36 cellular contexts compared by ENCODE assay signal in genomic region chr1:100569888-100570287, GRCh38. TPM values are rescaled to one million over a fixed set of nuclear protein-coding genes. Genes with fewer than 3 reads are reported as not detected.
"Had no signal": no experiment of that assay in that cellular context is flagged by ENCODE, and none has a peak within 500 bp of the region (broad histone marks: within the 10 kb centered on the region; RNA-seq: fewer than 3 reads in every experiment).

No MANE protein-coding gene starts in this region.

- H3K4me3 ChIP-seq: adrenal gland, ascending aorta, body of pancreas, breast epithelium, cardiac muscle cell had no signal

- H3K27ac ChIP-seq: adrenal gland, ascending aorta, body of pancreas, brain microvascular endothelial cell, breast epithelium, cardiac muscle cell had no signal

- DNase-seq: activated effector memory CD4-positive, alpha-beta T cell treated with anti-CD3 and anti-CD28 coated beads, Interleukin-2, amount 50 U/mL, for 16 hours; activated effector memory CD4-positive, alpha-beta T cell treated with Interleukin-2 at 50 U/mL for 16 hours; activated gamma-delta T cell; activated gamma-delta T cell treated with Interleukin-2 at 50 U/mL for 16 hours; activated naive CD4-positive, alpha-beta T cell; activated naive CD4-positive, alpha-beta T cell treated with anti-CD3 and anti-CD28 coated beads for 36 hours; activated naive CD4-positive, alpha-beta T cell treated with anti-CD3 and anti-CD28 coated beads, Interleukin-2, amount 10 ng/mL, durations not matched to agents 7 days and 5 days; activated naive CD4-positive, alpha-beta T cell treated with anti-CD3 and anti-CD28 coated beads, Interleukin-2, amount 50 U/mL, for 16 hours; activated naive CD4-positive, alpha-beta T cell treated with Interleukin-2 at 50 U/mL for 16 hours; activated naive CD8-positive, alpha-beta T cell treated with anti-CD3 and anti-CD28 coated beads for 36 hours; activated naive CD8-positive, alpha-beta T cell treated with anti-CD3 and anti-CD28 coated beads, Interleukin-2, amount 10 ng/mL, durations not matched to agents 7 days and 5 days; activated naive CD8-positive, alpha-beta T cell treated with anti-CD3 and anti-CD28 coated beads, Interleukin-2, amount 50 U/mL, for 24 hours; activated T-cell treated with anti-CD3 and anti-CD28 coated beads, Interleukin-2, amount 50 U/mL, for 1 hour; activated T-cell treated with anti-CD3 and anti-CD28 coated beads, Interleukin-2, amount 50 U/mL, for 24 hours; activated T-cell treated with anti-CD3 and anti-CD28 coated beads, Interleukin-2, amount 50 U/mL, for 4 hours; activated T-cell treated with anti-CD3 and anti-CD28 coated beads, Interleukin-2, amount 50 U/mL, for 48 hours; activated T-cell treated with anti-CD3 and anti-CD28 coated beads, Interleukin-2, amount 50 U/mL, for 72 hours; adrenal gland; amniotic stem cell; amygdala; anterior cingulate cortex; aorta; body of pancreas; brain microvascular endothelial cell; caudate nucleus; central memory CD4-positive, alpha-beta T cell; cerebellar nuclear complex had no signal

- FAIRE-seq: astrocyte, bronchial epithelial cell had no signal

- H3K36me3 ChIP-seq: adrenal gland, ascending aorta, brain microvascular endothelial cell, breast epithelium, cardiac muscle cell had no signal

- H3K4me1 ChIP-seq: adrenal gland, ascending aorta, body of pancreas, breast epithelium had no signal

- H3K9me3 ChIP-seq: adrenal gland, ascending aorta, body of pancreas had no signal

- H3K27me3 ChIP-seq: adrenal gland, ascending aorta, body of pancreas, brain microvascular endothelial cell, breast epithelium, cardiac muscle cell had no signal

- ATAC-seq: activated naive CD4-positive, alpha-beta T cell treated with anti-CD3 and anti-CD28 coated beads, Interleukin-2, amount 50 U/mL, for 72 hours; activated naive CD8-positive, alpha-beta T cell treated with anti-CD3 and anti-CD28 coated beads, Interleukin-2, amount 50 U/mL, for 24 hours; activated T-cell treated with anti-CD3 and anti-CD28 coated beads, Interleukin-2, amount 50 U/mL, for 4 hours; activated T-cell treated with anti-CD3 and anti-CD28 coated beads, Interleukin-2, amount 50 U/mL, for 72 hours; activated T-helper 17 cell treated with anti-CD3 and anti-CD28 coated beads, Interleukin-2, amount 50 U/mL, for 72 hours; body of pancreas had no signal

RNA-seq across cellular contexts. Expression of gene GPR88, which starts 31.9 kb away (rescaled TPM):
- total RNA-seq: activated naive CD4-positive, alpha-beta T cell treated with anti-CD3 and anti-CD28 coated beads for 36 hours; activated naive CD4-positive, alpha-beta T cell treated with anti-CD3 and anti-CD28 coated beads, Interleukin-2, amount 50 U/mL, for 72 hours; activated naive CD8-positive, alpha-beta T cell treated with anti-CD3 and anti-CD28 coated beads, Interleukin-2, amount 10 ng/mL, durations not matched to agents 7 days and 5 days; activated T-cell treated with anti-CD3 and anti-CD28 coated beads, Interleukin-2, amount 50 U/mL, for 4 hours; activated T-cell treated with anti-CD3 and anti-CD28 coated beads, Interleukin-2, amount 50 U/mL, for 72 hours; activated T-helper 2 cell treated with anti-CD3 and anti-CD28 coated beads, Interferon-gamma antibody, Interleukin-2, Interleukin-4, amounts not matched to agents 10 μg/mL and 5 μg/mL and 100 μg/mL, durations not matched to agents 14 hours and 24 hours and 36 hours; ascending aorta; astrocyte; bronchial epithelial cell; chondrocyte had no signal
